ENCODE assay signal across 1 cellular context in genomic region chr12:51922762-51923505, GRCh38.
TF ChIP-seq lines count a peak whose summit lies in the region.

No MANE protein-coding gene starts in this region.

TF ChIP-seq in H1, 55 proteins besides CTCF, POLR2A, EP300 and RAD21:
- TF ChIP-seq BRCA1 (IDR thresholded peaks at IDR 0.05; ENCODE audit: low read depth, low read length): no peak
- TF ChIP-seq SP1 (IDR thresholded peaks at IDR 0.05; ENCODE audit: low read depth, low read length): no peak
- no peak for TF ChIP-seq HDAC6 (IDR thresholded peaks at IDR 0.05; ENCODE audit: low read depth, low read length)
- TF ChIP-seq JUN (IDR thresholded peaks at IDR 0.05; ENCODE audit: low read depth, low read length): no peak
- TF ChIP-seq E2F6 (IDR thresholded peaks at IDR 0.05): 0 out of 2 replicates have a peak, but pooled peaks have one; percentile 3
- TF ChIP-seq EZH2 (IDR thresholded peaks at IDR 0.05; ENCODE audit: low read depth, low read length, severe bottlenecking): peak; percentile 3
- no peak for TF ChIP-seq RFX5 (IDR thresholded peaks at IDR 0.05; ENCODE audit: borderline replicate concordance, low read depth, low read length)
- TF ChIP-seq JUND (IDR thresholded peaks at IDR 0.05; ENCODE audit: low read length): no peak
- TF ChIP-seq SAP30 (IDR thresholded peaks at IDR 0.05; ENCODE audit: insufficient read depth, insufficient replicate concordance, low read length): no peak
- TF ChIP-seq GABPA (IDR thresholded peaks at IDR 0.05; ENCODE audit: borderline replicate concordance, insufficient read depth, low read length): no peak
- peak; percentile 46 for TF ChIP-seq ASH2L (IDR thresholded peaks at IDR 0.05; ENCODE audit: low read length)
- TF ChIP-seq HDAC2 (IDR thresholded peaks at IDR 0.05; ENCODE audit: borderline replicate concordance in 1 of 2, low read depth in 2 of 2, low read length in 2 of 2): no peak
- no peak for TF ChIP-seq CREB1 (IDR thresholded peaks at IDR 0.05)
- no peak for TF ChIP-seq USF2 (IDR thresholded peaks at IDR 0.05; ENCODE audit: low read length)
- TF ChIP-seq BACH1 (IDR thresholded peaks at IDR 0.05; ENCODE audit: low read length): no peak
